In genomic region chr12:32083489-32083888, GRCh38 we compare ENCODE assay signal across 20 cellular contexts. TPM values are rescaled to one million over a fixed set of nuclear protein-coding genes. Genes with fewer than 3 reads are reported as not detected.
DNase-seq lines count a peak whose midpoint lies in the region; TF ChIP-seq lines count a peak whose summit lies in the region.
"Had no signal": no experiment of that assay in that cellular context is flagged by ENCODE, and none has a peak within 500 bp of the region (broad histone marks: within the 10 kb centered on the region; RNA-seq: fewer than 3 reads in every experiment).

No MANE protein-coding gene starts in this region.

- H3K36me3 Mint-ChIP-seq in glutamatergic neuron (ENCODE audit: unreplicated experiment): no peaks in the 10 kb centered on the region
- H3K36me3 Mint-ChIP-seq: CD4-positive, CD25-positive, alpha-beta regulatory T cell; naive thymus-derived CD8-positive, alpha-beta T cell; stimulated activated effector memory CD8-positive, alpha-beta T cell treated with anti-CD3 and anti-CD28 coated beads, Interleukin-12 subunit alpha, Interleukin-12 subunit beta, amount 100 ng/mL, for 72 hours had no signal

- H3K27me3 Mint-ChIP-seq in glutamatergic neuron (ENCODE audit: unreplicated experiment): peaks cover 4% of the 10 kb centered on the region
- H3K27me3 Mint-ChIP-seq: activated CD4-positive, alpha-beta T cell treated with anti-CD3 and anti-CD28 coated beads, Interleukin-2, amount 10 ng/mL, durations not matched to agents 24 days and 14 days; activated naive CD8-positive, alpha-beta T cell treated with anti-CD3 and anti-CD28 coated beads, Interleukin-2, amount 50 U/mL, for 24 hours; activated T-cell treated with anti-CD3 and anti-CD28 coated beads, Interleukin-2, amount 50 U/mL, for 24 hours; CD4-positive, CD25-positive, alpha-beta regulatory T cell had no signal

- H3K4me1 ChIP-seq in SK-N-SH (ENCODE audit: control insufficient read depth in 1 of 2, insufficient read depth in 2 of 2, low read depth in 1 of 2, low read length in 1 of 2) (peaks cover 0 to 5% of the 10 kb centered on the region in 2 experiments; a peak in 1 of 4 replicates), transverse colon (no peaks in the 10 kb centered on the region)

- TF ChIP-seq POLR2A in transverse colon (IDR thresholded peaks at IDR 0.05): no peak

- no peak for TF ChIP-seq RAD21 in SK-N-SH (IDR thresholded peaks at IDR 0.05; ENCODE audit: low read length)

- H3K9me3 Mint-ChIP-seq in glutamatergic neuron (ENCODE audit: unreplicated experiment): no peaks in the 10 kb centered on the region
- H3K9me3 Mint-ChIP-seq: activated CD4-positive, alpha-beta T cell treated with anti-CD3 and anti-CD28 coated beads, Interleukin-2, amount 10 ng/mL, durations not matched to agents 24 days and 14 days; activated naive CD8-positive, alpha-beta T cell treated with anti-CD3 and anti-CD28 coated beads, Interleukin-2, amount 50 U/mL, for 24 hours; activated T-cell treated with anti-CD3 and anti-CD28 coated beads, Interleukin-2, amount 50 U/mL, for 24 hours; stimulated activated effector memory CD8-positive, alpha-beta T cell treated with anti-CD3 and anti-CD28 coated beads, Interleukin-12 subunit alpha, Interleukin-12 subunit beta, amount 100 ng/mL, for 72 hours had no signal

- H3K27ac ChIP-seq in SK-N-SH (ENCODE audit: low read depth in 2 of 2, low read length in 1 of 2) (peak overlapping the region; percentile 11 to 52; a peak in 3 of 4 replicates), transverse colon (no peak overlapping the region)
- H3K27ac ChIP-seq: PC-9 had no signal

- no peak overlapping the region for H3K9ac ChIP-seq in SK-N-SH

- no peak overlapping the region for H3K4me3 Mint-ChIP-seq in glutamatergic neuron (ENCODE audit: unreplicated experiment)
- H3K4me3 Mint-ChIP-seq: activated CD4-positive, alpha-beta T cell treated with anti-CD3 and anti-CD28 coated beads, Interleukin-2, amount 10 ng/mL, durations not matched to agents 24 days and 14 days; activated naive CD8-positive, alpha-beta T cell treated with anti-CD3 and anti-CD28 coated beads, Interleukin-2, amount 50 U/mL, for 24 hours; activated T-cell treated with anti-CD3 and anti-CD28 coated beads, Interleukin-2, amount 50 U/mL, for 24 hours; CD4-positive, CD25-positive, alpha-beta regulatory T cell; naive thymus-derived CD8-positive, alpha-beta T cell; stimulated activated effector memory CD8-positive, alpha-beta T cell treated with anti-CD3 and anti-CD28 coated beads, Interleukin-12 subunit alpha, Interleukin-12 subunit beta, amount 100 ng/mL, for 72 hours had no signal

- TF ChIP-seq EP300 in SK-N-SH (IDR thresholded peaks at IDR 0.05; ENCODE audit: borderline replicate concordance in 1 of 2, low read depth in 1 of 2, low read length in 1 of 2): peak in 1 of 2 experiments; percentile 53; a peak in 1 of 4 replicates
- no peak for TF ChIP-seq EP300 in transverse colon (IDR thresholded peaks at IDR 0.05; ENCODE audit: low read depth)

- POLR2A ChIA-PET in SK-N-SH (lab: Yijun Ruan, JAX): no interaction called here

- H3K9me3 ChIP-seq in SK-N-SH (no peaks in the 10 kb centered on the region), transverse colon (no peaks in the 10 kb centered on the region)

- H3K36me3 ChIP-seq in SK-N-SH (replicated peaks in 1 of 2; ENCODE audit: control insufficient read depth in 1 of 2, insufficient read depth in 2 of 2, low read length in 1 of 2): no peaks in the 10 kb centered on the region
- no peaks in the 10 kb centered on the region for H3K36me3 ChIP-seq in transverse colon

- H3K4me2 ChIP-seq in SK-N-SH: no peak overlapping the region
- H3K4me2 ChIP-seq: PC-9 had no signal

- peaks cover 2% of the 10 kb centered on the region for H3K4me1 Mint-ChIP-seq in glutamatergic neuron (ENCODE audit: low read depth, unreplicated experiment)
- H3K4me1 Mint-ChIP-seq: activated CD4-positive, alpha-beta T cell treated with anti-CD3 and anti-CD28 coated beads, Interleukin-2, amount 10 ng/mL, durations not matched to agents 24 days and 14 days; activated naive CD8-positive, alpha-beta T cell treated with anti-CD3 and anti-CD28 coated beads, Interleukin-2, amount 50 U/mL, for 24 hours; CD4-positive, CD25-positive, alpha-beta regulatory T cell; naive thymus-derived CD8-positive, alpha-beta T cell; stimulated activated effector memory CD8-positive, alpha-beta T cell treated with anti-CD3 and anti-CD28 coated beads, Interleukin-12 subunit alpha, Interleukin-12 subunit beta, amount 100 ng/mL, for 72 hours had no signal

- H3F3A ChIP-seq in SK-N-SH (replicated peaks; ENCODE audit: insufficient read depth): peaks cover 11% of the 10 kb centered on the region

- no peak overlapping the region for H3K27ac Mint-ChIP-seq in glutamatergic neuron (ENCODE audit: unreplicated experiment)
- H3K27ac Mint-ChIP-seq: activated CD4-positive, alpha-beta T cell treated with anti-CD3 and anti-CD28 coated beads, Interleukin-2, amount 10 ng/mL, durations not matched to agents 24 days and 14 days; activated naive CD8-positive, alpha-beta T cell treated with anti-CD3 and anti-CD28 coated beads, Interleukin-2, amount 50 U/mL, for 24 hours; activated T-cell treated with anti-CD3 and anti-CD28 coated beads, Interleukin-2, amount 50 U/mL, for 24 hours; naive thymus-derived CD8-positive, alpha-beta T cell; stimulated activated effector memory CD8-positive, alpha-beta T cell treated with anti-CD3 and anti-CD28 coated beads, Interleukin-12 subunit alpha, Interleukin-12 subunit beta, amount 100 ng/mL, for 72 hours had no signal

- in situ Hi-C loops in transverse colon (cut with MboI; ENCODE audit: low pct_ligation_motif_present in 1 of 4, low pct_unique_long_range_greater_than_20kb in 1 of 4, low sequenced_read_pairs in 3 of 4): no loop called here

- CTCF ChIA-PET in SK-N-SH (lab: Yijun Ruan, JAX): interaction anchor here (0.9 to 3.0 kb wide), 2 partner anchors 19 to 23 kb away, joined by 4 to 11 read pairs; partner anchors contain the start of gene BICD1

- no peak for TF ChIP-seq CTCF in SK-N-SH (IDR thresholded peaks at IDR 0.05)
- no peak for TF ChIP-seq CTCF in fibroblast of mammary gland (conservative IDR thresholded peaks at IDR 0.05; ENCODE audit: control insufficient read depth, insufficient read depth, low read depth, low read length)
- no peak for TF ChIP-seq CTCF in glutamatergic neuron (IDR thresholded peaks at IDR 0.05; ENCODE audit: partially characterized antibody, unreplicated experiment)
- TF ChIP-seq CTCF in transverse colon (IDR thresholded peaks at IDR 0.05): no peak

- no peaks in the 10 kb centered on the region for H4K20me1 ChIP-seq in SK-N-SH (ENCODE audit: insufficient read depth)

- H3K4me3 ChIP-seq in SK-N-SH (ENCODE audit: low read depth in 2 of 2, low read length in 1 of 2) (no peak overlapping the region), fibroblast of mammary gland (ENCODE audit: control insufficient read depth, low read depth, low read length) (no peak overlapping the region), skeletal muscle cell (ENCODE audit: low read depth, low read length) (no peak overlapping the region), transverse colon (no peak overlapping the region)
- H3K4me3 ChIP-seq: PC-9 had no signal

- H3K9me2 ChIP-seq in SK-N-SH: no peaks in the 10 kb centered on the region

- H3K27me3 ChIP-seq in SK-N-SH (ENCODE audit: insufficient read depth): no peaks in the 10 kb centered on the region
- H3K27me3 ChIP-seq in transverse colon: no peaks in the 10 kb centered on the region

- peak overlapping the region; percentile 30; the same call in 1 of the 2 replicates for H2AFZ ChIP-seq in SK-N-SH (ENCODE audit: low read depth)
- H2AFZ ChIP-seq: PC-9 had no signal

- intact Hi-C loops in transverse colon (cut with DNase I; ENCODE audit: low total_unique reads): no loop called here

- DNase-seq in GM03348 (ENCODE audit: low spot score): peak; percentile 80
- DNase-seq in SK-N-SH: no peak
- DNase-seq in fibroblast of mammary gland (ENCODE audit: low read depth): peak; percentile 83
- DNase-seq in skeletal muscle cell (ENCODE audit: low read depth): peak; percentile 30
- DNase-seq in glutamatergic neuron: no peak
- no peak for DNase-seq in NCI-H146 treated with DMSO at 0.1 percent for 48 hours (lab: John Stamatoyannopoulos, UW; ENCODE audit: unreplicated experiment)
- no peak for DNase-seq in NOMO-1 treated with DMSO at 0.1 percent for 48 hours (lab: John Stamatoyannopoulos, UW; ENCODE audit: unreplicated experiment)
- no peak for DNase-seq in transverse colon
- DNase-seq: activated CD4-positive, alpha-beta T cell treated with anti-CD3 and anti-CD28 coated beads, Interleukin-2, amount 10 ng/mL, durations not matched to agents 24 days and 14 days; activated naive CD8-positive, alpha-beta T cell treated with anti-CD3 and anti-CD28 coated beads, Interleukin-2, amount 50 U/mL, for 24 hours; activated T-cell treated with anti-CD3 and anti-CD28 coated beads, Interleukin-2, amount 50 U/mL, for 24 hours; CD4-positive, CD25-positive, alpha-beta regulatory T cell; GDM1; naive thymus-derived CD8-positive, alpha-beta T cell; NCI-H1105 treated with DMSO at 0.1 percent for 48 hours; NCI-H446 treated with DMSO at 0.1 percent for 48 hours; PC-9; retina; stimulated activated CD4-positive, alpha-beta T cell treated with anti-CD3 and anti-CD28 coated beads, Interleukin-4, amount 100 ng/mL, for 24 hours had no signal

- WGBS in SK-N-SH (ENCODE audit: low lambda C conversion rate): 51% methylated on average over 5 of the region's 5 CpGs
- 75 to 85% methylated on average over 5 of the region's 5 CpGs for WGBS in transverse colon (ENCODE audit: low coverage in 1 of 2), 2 donors

- no peaks in the 10 kb centered on the region for H3K79me2 ChIP-seq in SK-N-SH (ENCODE audit: insufficient read depth)

TF ChIP-seq in SK-N-SH, 30 proteins besides CTCF, POLR2A, EP300 and RAD21 (continues in another document):
- TF ChIP-seq YY1 (IDR thresholded peaks at IDR 0.05; ENCODE audit: low read depth): peak; percentile 48; the same call in 1 of the 2 replicates
- TF ChIP-seq POLR2AphosphoS5 (IDR thresholded peaks at IDR 0.05; ENCODE audit: low read depth, low read length): no peak; the same call in 1 of the 2 replicates
- TF ChIP-seq FOXM1 (IDR thresholded peaks at IDR 0.05; ENCODE audit: low read depth): no peak
- TF ChIP-seq CHD2 (IDR thresholded peaks at IDR 0.05; ENCODE audit: low read length, partially characterized antibody): no peak

RNA-seq across cellular contexts. Expression of gene BICD1, which starts 23.2 kb away (rescaled TPM):
- polyA plus RNA-seq in SK-N-SH (2012; rRNA removed): 12.1 and 13.2 TPM in 2 replicates
- 11.8 and 12.8 TPM in 2 replicates for polyA plus RNA-seq in SK-N-SH (2012; cell fraction: cytosol; rRNA removed)
- polyA plus RNA-seq in SK-N-SH (2012; cell fraction: nucleus; rRNA removed): 37.6 and 42.3 TPM in 2 replicates
- total RNA-seq in glutamatergic neuron (ENCODE audit: unreplicated experiment) (561 TPM), transverse colon (10 to 100 TPM in 1 of 4 donors, 1 to 10 TPM in 2, under 1 TPM in 1; 0.75 to 27.7 (median 5.2) TPM)

Comparison
In these comparisons a context has a peak if more than half of its experiments do, and no peak if none do; other contexts are left out.
1. DNase-seq: peak in GM03348 (single experiment), fibroblast of mammary gland (single experiment) and skeletal muscle cell (single experiment); none in SK-N-SH (single experiment), glutamatergic neuron (single experiment), NCI-H146 treated with DMSO at 0.1 percent for 48 hours (single experiment), NOMO-1 treated with DMSO at 0.1 percent for 48 hours (single experiment) and transverse colon (single experiment).
2. H3K27ac ChIP-seq: peak in SK-N-SH (2 of 2); none in transverse colon (0 of 4).
3. RNA of gene BICD1, which starts 23.2 kb away (total RNA-seq): 561 TPM in glutamatergic neuron (single experiment); 0.75 to 27.7 TPM in transverse colon; every median in the first group is over 10 times any median in the second.